1 cellular context compared by ENCODE assay signal in the genomic region with DNA sequence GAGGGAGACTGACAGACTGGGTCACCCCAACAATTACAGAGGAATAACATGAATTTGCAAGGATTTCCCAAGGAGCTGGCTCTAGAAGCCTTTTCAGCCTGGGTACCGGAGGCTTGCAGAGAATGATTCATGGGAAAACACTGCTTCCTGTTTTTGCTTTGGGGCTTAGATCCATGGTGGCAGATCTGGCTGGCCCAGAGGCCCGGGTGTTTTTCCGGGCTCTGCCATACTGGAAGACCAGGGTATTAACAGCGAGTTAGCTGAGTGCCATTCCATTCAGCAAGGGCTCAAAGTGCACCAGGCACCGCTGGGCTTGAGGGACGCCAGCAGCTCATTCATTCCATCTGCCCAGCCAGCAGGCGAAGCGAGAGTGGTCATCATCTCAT.
TF ChIP-seq lines count a peak whose summit lies in the region.

No MANE protein-coding gene starts in this region.

TF ChIP-seq in HCT116, 20 proteins besides CTCF, POLR2A, EP300 and RAD21 (continued from another document):
- no peak for TF ChIP-seq YY1 (IDR thresholded peaks at IDR 0.05; ENCODE audit: extremely low read depth, insufficient replicate concordance, low read depth, low read length)
- no peak for TF ChIP-seq EZH2phosphoT487 (IDR thresholded peaks at IDR 0.05; ENCODE audit: borderline replicate concordance)
- no peak for TF ChIP-seq EGR1 (IDR thresholded peaks at IDR 0.05; ENCODE audit: low read depth)
- TF ChIP-seq, protein P1, sequence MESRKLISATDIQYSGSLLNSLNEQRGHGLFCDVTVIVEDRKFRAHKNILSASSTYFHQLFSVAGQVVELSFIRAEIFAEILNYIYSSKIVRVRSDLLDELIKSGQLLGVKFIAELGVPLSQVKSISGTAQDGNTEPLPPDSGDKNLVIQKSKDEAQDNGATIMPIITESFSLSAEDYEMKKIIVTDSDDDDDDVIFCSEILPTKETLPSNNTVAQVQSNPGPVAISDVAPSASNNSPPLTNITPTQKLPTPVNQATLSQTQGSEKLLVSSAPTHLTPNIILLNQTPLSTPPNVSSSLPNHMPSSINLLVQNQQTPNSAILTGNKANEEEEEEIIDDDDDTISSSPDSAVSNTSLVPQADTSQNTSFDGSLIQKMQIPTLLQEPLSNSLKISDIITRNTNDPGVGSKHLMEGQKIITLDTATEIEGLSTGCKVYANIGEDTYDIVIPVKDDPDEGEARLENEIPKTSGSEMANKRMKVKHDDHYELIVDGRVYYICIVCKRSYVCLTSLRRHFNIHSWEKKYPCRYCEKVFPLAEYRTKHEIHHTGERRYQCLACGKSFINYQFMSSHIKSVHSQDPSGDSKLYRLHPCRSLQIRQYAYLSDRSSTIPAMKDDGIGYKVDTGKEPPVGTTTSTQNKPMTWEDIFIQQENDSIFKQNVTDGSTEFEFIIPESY (IDR thresholded peaks at IDR 0.05; ENCODE audit: extremely low read depth, insufficient replicate concordance, low read length) = no peak
- no peak for TF ChIP-seq ZFX (IDR thresholded peaks at IDR 0.05)
- no peak for TF ChIP-seq ELF1 (IDR thresholded peaks at IDR 0.05; ENCODE audit: borderline replicate concordance, low read depth)
